ENCODE assay signal across 16 cellular contexts in genomic region chr2:100213595-100213994, GRCh38.
DNase-seq lines count a peak whose midpoint lies in the region; ATAC-seq and TF ChIP-seq lines count a peak whose summit lies in the region.
"Had no signal": no experiment of that assay in that cellular context is flagged by ENCODE, and none has a peak within 500 bp of the region (broad histone marks: within the 10 kb centered on the region; RNA-seq: fewer than 3 reads in every experiment).

No MANE protein-coding gene starts in this region.

- peaks cover 9 to 35% (median 29%) of the 10 kb centered on the region in 9 donors for H3K4me1 ChIP-seq in heart right ventricle
- peaks cover 5% of the 10 kb centered on the region for H3K4me1 ChIP-seq in prostate gland (replicated peaks)

- H3K9me3 ChIP-seq in heart right ventricle (no peaks in the 10 kb centered on the region), prostate gland (no peaks in the 10 kb centered on the region)

- H3K4me3 ChIP-seq in heart right ventricle (no peak overlapping the region), prostate gland (no peak overlapping the region)
- H3K4me3 ChIP-seq: smooth muscle cell had no signal

- H3K27me3 ChIP-seq in heart right ventricle (no peaks in the 10 kb centered on the region), prostate gland (replicated peaks; ENCODE audit: insufficient read depth) (no peaks in the 10 kb centered on the region)

- WGBS in heart right ventricle, 2 donors = 36 to 48% methylated on average over 3 of the region's 3 CpGs
- WGBS in prostate gland = 24% methylated on average over 3 of the region's 3 CpGs

- TF ChIP-seq CTCF in heart right ventricle (IDR thresholded peaks at IDR 0.05) = no peak
- TF ChIP-seq CTCF in prostate gland (IDR thresholded peaks at IDR 0.05) = no peak
- TF ChIP-seq CTCF in GM20000 (IDR thresholded peaks at IDR 0.05; ENCODE audit: extremely low read depth, missing control alignments) = no peak

- peak; percentile 83 to 96 (median 91) for ATAC-seq in heart right ventricle
- no peak for ATAC-seq in HG03025 (IDR thresholded peaks at IDR 0.05; ENCODE audit: low FRiP score, unreplicated experiment)
- ATAC-seq in GM21576 (IDR thresholded peaks at IDR 0.05; ENCODE audit: unreplicated experiment) = no peak

- no peaks in the 10 kb centered on the region for H3K36me3 ChIP-seq in heart right ventricle
- H3K36me3 ChIP-seq in prostate gland = no peaks in the 10 kb centered on the region

- TF ChIP-seq POLR2A in prostate gland (IDR thresholded peaks at IDR 0.05) = no peak

- H3K27ac ChIP-seq in heart right ventricle = peak overlapping the region in 8 of 10 donors; percentile 37 to 82 (median 68)
- peak overlapping the region; percentile 28 to 44 for H3K27ac ChIP-seq in prostate gland
- H3K27ac ChIP-seq: 22Rv1 had no signal

- intact Hi-C loops in heart right ventricle (cut with DNase I) = no loop called here
- intact Hi-C loops in prostate gland (cut with DNase I) = loop anchor here (5.0 kb wide), 2 partner anchors 106 to 556 kb away; no protein-coding TSS in a partner anchor

- DNase-seq in DMS79 treated with DMSO at 0.1 percent for 48 hours (lab: John Stamatoyannopoulos, UW) (peak; percentile 40), DMS79 (lab: John Stamatoyannopoulos, UW) (no peak), heart right ventricle (peak; percentile 74 to 77), prostate gland (ENCODE audit: low spot score) (peak; percentile 29), GM20000 (ENCODE audit: low spot score) (no peak)
- DNase-seq in activated CD8-positive, alpha-beta memory T cell treated with anti-CD3 and anti-CD28 coated beads for 24 hours = no peak
- DNase-seq: activated CD4-positive, alpha-beta T cell treated with anti-CD3 and anti-CD28 coated beads, Interleukin-2, amount 10 ng/mL, durations not matched to agents 7 days and 5 days; activated CD8-positive, alpha-beta memory T cell treated with anti-CD3 and anti-CD28 coated beads, Interleukin-2, amount 50 U/mL, for 48 hours; activated gamma-delta T cell treated with Interleukin-2 at 50 U/mL for 16 hours; amygdala; NCI-H2227 treated with DMSO at 0.1 percent for 48 hours; stimulated activated CD4-positive, alpha-beta T cell treated with anti-CD3 and anti-CD28 coated beads, Interleukin-4, amount 100 ng/mL, for 24 hours had no signal

Comparison
In these comparisons a context has a peak if more than half of its experiments do, and no peak if none do; other contexts are left out.
1. DNase-seq: peak in DMS79 treated with DMSO at 0.1 percent for 48 hours (single experiment), heart right ventricle (2 of 2) and prostate gland (single experiment); none in DMS79 (single experiment), GM20000 (single experiment) and activated CD8-positive, alpha-beta memory T cell treated with anti-CD3 and anti-CD28 coated beads for 24 hours (single experiment).
2. ATAC-seq: peak in heart right ventricle (8 of 8); none in HG03025 (single experiment) and GM21576 (single experiment).